In genomic region chr1:155940993-155941844, GRCh38 we compare ENCODE assay signal across 9 cellular contexts. TPM values are rescaled to one million over a fixed set of nuclear protein-coding genes. Genes with fewer than 3 reads are reported as not detected.
DNase-seq lines count a peak whose midpoint lies in the region; ATAC-seq, FAIRE-seq and TF ChIP-seq lines count a peak whose summit lies in the region.
"Had no signal": no experiment of that assay in that cellular context is flagged by ENCODE, and none has a peak within 500 bp of the region (broad histone marks: within the 10 kb centered on the region; RNA-seq: fewer than 3 reads in every experiment).

RXFP4 (plus strand) TSS chr1:155941638; CDS start chr1:155941710, 72 bp downstream.

- peak within 1 kb of the TSS; percentile 33; the same call in 1 of the 2 replicates for H3K4me2 ChIP-seq in GM12878 (ENCODE audit: control insufficient read depth, insufficient read depth)

- no peak for TF ChIP-seq EP300 in GM12878 (IDR thresholded peaks at IDR 0.05; ENCODE audit: borderline replicate concordance in 1 of 2, control insufficient read depth in 1 of 2, low read depth in 2 of 2, low read length in 2 of 2)

- ATAC-seq in GM12878 (peak; percentile 51), GM19463 (IDR thresholded peaks at IDR 0.05; ENCODE audit: unreplicated experiment) (no peak)

- H3K27ac ChIP-seq in GM12878 (ENCODE audit: control insufficient read depth, insufficient read depth): peak within 1 kb of the TSS; percentile 49
- H3K27ac ChIP-seq in mucosa of rectum (ENCODE audit: low read depth in 2 of 2, low read length in 2 of 2): peak within 1 kb of the TSS; percentile 96 to 97
- H3K27ac ChIP-seq: SJSA1 had no signal

- H3K9me3 ChIP-seq in GM12878 (replicated peaks; ENCODE audit: control insufficient read depth, insufficient read depth, low read length) (no peaks in the 10 kb centered on the region), mucosa of rectum (ENCODE audit: control insufficient read depth in 2 of 2, low read length in 2 of 2) (no peaks in the 10 kb centered on the region)
- H3K9me3 ChIP-seq: SJSA1 had no signal

- intact Hi-C loops in GM12878 (cut with micrococcal nuclease; ENCODE audit: unreplicated experiment): no loop called here

- in situ Hi-C loops in GM12878 (cut with MboI): no loop called here

- H3K36me3 ChIP-seq in GM12878 (ENCODE audit: control insufficient read depth in 2 of 2, insufficient read depth in 2 of 2, low read length in 1 of 2) (no peaks in the 10 kb centered on the region; a peak in 3 of 4 replicates), mucosa of rectum (ENCODE audit: control insufficient read depth in 2 of 2, insufficient read depth in 2 of 2, low read length in 2 of 2) (no peaks in the 10 kb centered on the region)

- H3K4me1 ChIP-seq in GM12878 (ENCODE audit: control insufficient read depth, insufficient read depth, low read length): peaks cover 59% of the 10 kb centered on the region
- H3K4me1 ChIP-seq in mucosa of rectum (ENCODE audit: control insufficient read depth in 2 of 2, insufficient read depth in 2 of 2, low read length in 2 of 2): peaks cover 57 to 60% of the 10 kb centered on the region in 2 donors

- H3K9ac ChIP-seq in GM12878 (ENCODE audit: control insufficient read depth, insufficient read depth, low read length) (peak within 1 kb of the TSS; percentile 33; the same call in 1 of the 2 replicates), mucosa of rectum (ENCODE audit: low read depth in 1 of 2, low read length in 2 of 2) (peak within 1 kb of the TSS; percentile 83 to 87)

- SMC1A ChIA-PET in GM12878 (lab: Charles Lee; ENCODE audit: uncharacterized antibody, unreplicated experiment): interaction anchor here (1.5 to 5.7 kb wide), 5 partner anchors 10 to 124 kb away, joined by 4 to 229 read pairs (median 69); partner anchors contain the start of gene ARHGEF2

- TF ChIP-seq POLR2A in GM12878 (IDR thresholded peaks at IDR 0.05; ENCODE audit: low read depth, low read length): peak; percentile 60; the same call in 1 of the 2 replicates

- RAD21 ChIA-PET in GM12878 (lab: Charles Lee; ENCODE audit: unreplicated experiment): interaction anchor here (0.8 to 6.3 kb wide), 7 partner anchors 17 to 153 kb away, joined by 3 to 214 read pairs (median 6); partner anchors contain the start of genes ARHGEF2 and SSR2

- no peak for TF ChIP-seq RAD21 in GM12878 (IDR thresholded peaks at IDR 0.05; ENCODE audit: insufficient read depth, low read depth, low read length)

- POLR2A ChIA-PET in GM12878 (lab: Charles Lee): interaction anchor here (0.6 to 10.8 kb wide), 2 partner anchors 36 to 160 kb away, joined by 3 to 273 read pairs; partner anchors contain the start of gene ARHGEF2

- no peak for FAIRE-seq in GM12878 (lab: Jason Lieb, UNC)

- peak within 1 kb of the TSS; percentile 14 for H2AFZ ChIP-seq in GM12878 (ENCODE audit: control insufficient read depth, low read depth, low read length)

- no peak within 1 kb of the TSS for H3K4me3 ChIP-seq in GM12878
- H3K4me3 ChIP-seq in mucosa of rectum (ENCODE audit: low read length in 2 of 2): peak within 1 kb of the TSS; percentile 62 to 72
- H3K4me3 ChIP-seq: SJSA1 had no signal

- WGBS in GM12878 (ENCODE audit: insufficient coverage, insufficient replicate concordance, low lambda C conversion rate, missing lambda C conversion rate): 45% methylated on average over 10 of the region's 11 CpGs

- peak; percentile 33 for DNase-seq in DMS153 treated with DMSO at 0.1 percent for 48 hours (lab: John Stamatoyannopoulos, UW; ENCODE audit: unreplicated experiment)
- peak; percentile 68 for DNase-seq in LoVo (ENCODE audit: low spot score)
- DNase-seq in GM12878 (ENCODE audit: low read depth, low spot score): no peak
- no peak for DNase-seq in KG1 (lab: John Stamatoyannopoulos, UW)
- DNase-seq in NCI-H187 treated with DMSO at 0.1 percent for 48 hours (lab: John Stamatoyannopoulos, UW): no peak
- no peak for DNase-seq in NCI-H2029 treated with DMSO at 0.1 percent for 48 hours (lab: John Stamatoyannopoulos, UW)

- no peaks in the 10 kb centered on the region for H4K20me1 ChIP-seq in GM12878 (ENCODE audit: control insufficient read depth, insufficient read depth)

- no peaks in the 10 kb centered on the region for H3K79me2 ChIP-seq in GM12878 (ENCODE audit: control insufficient read depth, insufficient read depth, low read length)

- no peak for TF ChIP-seq CTCF in GM12878 (IDR thresholded peaks at IDR 0.05 in 2 of 3, conservative IDR thresholded peaks at IDR 0.05 in 1 of 3; ENCODE audit: control insufficient read depth in 2 of 3, extremely low read depth in 1 of 3, insufficient read depth in 1 of 3, low read depth in 3 of 3, low read length in 3 of 3)

- CTCF ChIA-PET in GM12878 (lab: Yijun Ruan, JAX): interaction anchor here (0.8 to 5.7 kb wide), 4 partner anchors 30 to 124 kb away, joined by 3 to 227 read pairs (median 139); partner anchors contain the start of gene ARHGEF2

- no TSS peak for BruUV-seq in GM12878 (replicated peaks; lab: Mats Ljungman, UMichigan)

- no peaks in the 10 kb centered on the region for H3K27me3 ChIP-seq in GM12878 (replicated peaks in 1 of 2; ENCODE audit: control insufficient read depth in 2 of 2, insufficient read depth in 2 of 2, low read length in 1 of 2)
- no peaks in the 10 kb centered on the region for H3K27me3 ChIP-seq in mucosa of rectum (ENCODE audit: control insufficient read depth in 2 of 2, insufficient read depth in 2 of 2, low read length in 2 of 2)
- H3K27me3 ChIP-seq: SJSA1 had no signal

TF ChIP-seq in GM12878, 131 proteins besides CTCF, POLR2A, EP300 and RAD21 (continues in another document):
- TF ChIP-seq NKRF (conservative IDR thresholded peaks at IDR 0.05) (no peak), SIX5 (IDR thresholded peaks at IDR 0.05; ENCODE audit: low read depth, low read length, severe bottlenecking) (no peak), MEF2B (IDR thresholded peaks at IDR 0.05; ENCODE audit: partially characterized antibody, poor library complexity, severe bottlenecking) (peak; percentile 49), E2F4 (IDR thresholded peaks at IDR 0.05; ENCODE audit: low read depth, low read length) (no peak), GABPA (IDR thresholded peaks at IDR 0.05; ENCODE audit: low read depth) (no peak), SIN3A (IDR thresholded peaks at IDR 0.05; ENCODE audit: low read depth, low read length) (no peak), TAF1 (IDR thresholded peaks at IDR 0.05; ENCODE audit: borderline replicate concordance, low read depth, low read length) (no peak), LARP7 (IDR thresholded peaks at IDR 0.05) (no peak)

RNA-seq across cellular contexts. Expression of gene RXFP4, which starts in this region (rescaled TPM):
- 0.56 TPM in 1 of 2 replicates, not detected in the other for total RNA-seq in GM12878 (2013; cell fraction: nucleolus; rRNA removed)
- total RNA-seq in GM12878 (2014; rRNA removed) (0.40 TPM in 1 of 2 replicates, not detected in the other), GM12878 (2014; rRNA removed; fragmentation: Illumina TruSeq; extraction: Trizol) (not detected in 2 replicates), GM12878 (2021) (not detected in 2 replicates)
- not detected for polyA plus RNA-seq in GM12878 (2011; ENCODE audit: low read depth)
- polyA plus RNA-seq in GM12878 (2011; rRNA removed) (not detected in 2 replicates), GM12878 (2014; fragmentation: Illumina TruSeq; extraction: Trizol) (not detected in 2 replicates), GM12878 (2014; fragmentation: Nextera tagmentation; extraction: Ambion mirVana) (not detected), GM12878 (2014; rRNA removed) (0.10 and 0.16 TPM in 2 replicates), GM12878 (2016; fragmentation: Nextera tagmentation; extraction: Ambion mirVana) (under 1 TPM in 1 of 2 experiments, not detected in 1; 0.39 TPM)
- 0.04 and 0.05 TPM in 2 replicates for polyA plus RNA-seq in GM12878 (2011; cell fraction: cytosol; rRNA removed)
- polyA plus RNA-seq in GM12878 (2011; cell fraction: nucleus; rRNA removed): 0.10 and 0.12 TPM in 2 replicates
- 0.11 and 0.12 TPM in 2 replicates for polyA plus RNA-seq in GM12878 (2012)
- polyA minus RNA-seq in GM12878 (2011; rRNA and poly(A)+ RNA removed): 0.62 TPM in 1 of 2 replicates, not detected in the other
- not detected in 2 replicates for polyA minus RNA-seq in GM12878 (2011; cell fraction: cytosol; rRNA and poly(A)+ RNA removed)
- 0.67 and 1.1 TPM in 2 replicates for polyA minus RNA-seq in GM12878 (2011; cell fraction: nucleus; rRNA and poly(A)+ RNA removed)
- total RNA-seq: SJSA1 had no signal

Comparison
In these comparisons a context has a peak if more than half of its experiments do, and no peak if none do; other contexts are left out.
1. DNase-seq: peak in DMS153 treated with DMSO at 0.1 percent for 48 hours (single experiment) and LoVo (single experiment); none in GM12878 (single experiment), KG1 (single experiment), NCI-H187 treated with DMSO at 0.1 percent for 48 hours (single experiment) and NCI-H2029 treated with DMSO at 0.1 percent for 48 hours (single experiment).